ENCODE assay signal across 37 cellular contexts in genomic region chrX:44882635-44883034, GRCh38. TPM values are rescaled to one million over a fixed set of nuclear protein-coding genes. Genes with fewer than 3 reads are reported as not detected.
"Had no signal": no experiment of that assay in that cellular context is flagged by ENCODE, and none has a peak within 500 bp of the region (broad histone marks: within the 10 kb centered on the region; RNA-seq: fewer than 3 reads in every experiment).

No MANE protein-coding gene starts in this region.

- DNase-seq: activated CD4-positive, alpha-beta memory T cell treated with anti-CD3 and anti-CD28 coated beads, Interleukin-2, amount 10 ng/mL, durations not matched to agents 7 days and 5 days; activated CD4-positive, alpha-beta T cell treated with anti-CD3 and anti-CD28 coated beads for 4 hours; activated CD4-positive, alpha-beta T cell treated with anti-CD3 and anti-CD28 coated beads, Interleukin-2, amount 10 ng/mL, durations not matched to agents 7 days and 5 days; activated CD4-positive, alpha-beta T cell treated with anti-CD3 and anti-CD28 coated beads, Interleukin-2, amount 50 U/mL, for 4 hours; activated CD4-positive, CD25-positive, alpha-beta regulatory T cell; activated CD4-positive, CD25-positive, alpha-beta regulatory T cell treated with anti-CD3 and anti-CD28 coated beads, Interleukin-2, amount 50 U/mL, for 72 hours; activated CD8-positive, alpha-beta memory T cell treated with anti-CD3 and anti-CD28 coated beads, Interleukin-2, amount 50 U/mL, for 48 hours; activated gamma-delta T cell; activated naive CD4-positive, alpha-beta T cell; activated naive CD4-positive, alpha-beta T cell treated with anti-CD3 and anti-CD28 coated beads, Interleukin-2, amount 10 ng/mL, durations not matched to agents 7 days and 5 days; activated naive CD8-positive, alpha-beta T cell treated with anti-CD3 and anti-CD28 coated beads, Interleukin-2, amount 10 ng/mL, durations not matched to agents 7 days and 5 days; activated T-cell treated with anti-CD3 and anti-CD28 coated beads for 4 hours; activated T-cell treated with anti-CD3 and anti-CD28 coated beads, Interleukin-2, amount 50 U/mL, for 24 hours; activated T-cell treated with anti-CD3 and anti-CD28 coated beads, Interleukin-2, amount 50 U/mL, for 72 hours; central memory CD4-positive, alpha-beta T cell; cerebellar nuclear complex; dorsolateral prefrontal cortex; effector memory CD8-positive, alpha-beta T cell; esophagus squamous epithelium; foreskin melanocyte; T-helper 1 cell; T-helper 17 cell; T1000 had no signal

- H3K4me3 Mint-ChIP-seq: activated CD4-positive, alpha-beta memory T cell treated with anti-CD3 and anti-CD28 coated beads, Interleukin-2, amount 10 ng/mL, durations not matched to agents 7 days and 5 days; activated CD4-positive, alpha-beta T cell treated with anti-CD3 and anti-CD28 coated beads, Interleukin-2, amount 10 ng/mL, durations not matched to agents 7 days and 5 days; activated naive CD4-positive, alpha-beta T cell treated with anti-CD3 and anti-CD28 coated beads, Interleukin-2, amount 10 ng/mL, durations not matched to agents 7 days and 5 days; activated naive CD8-positive, alpha-beta T cell treated with anti-CD3 and anti-CD28 coated beads, Interleukin-2, amount 10 ng/mL, durations not matched to agents 7 days and 5 days; activated T-cell treated with anti-CD3 and anti-CD28 coated beads, Interleukin-2, amount 50 U/mL, for 24 hours; activated T-cell treated with anti-CD3 and anti-CD28 coated beads, Interleukin-2, amount 50 U/mL, for 72 hours; brain; dendritic cell treated with granulocyte-macrophage colony-stimulating factor and Interleukin-4, amounts not matched to agents 40 ng/mL and 50 ng/mL, for 4 days; T-helper 17 cell; T-helper 2 cell treated with Interferon-gamma antibody and Interleukin-4, amounts not matched to agents 5 μg/mL and 100 μg/mL, for 36 hours had no signal

- H3K27me3 ChIP-seq: ascending aorta, breast epithelium, cardiac muscle cell, dorsolateral prefrontal cortex, esophagus squamous epithelium, gastroesophageal sphincter had no signal

- H3K4me3 ChIP-seq: ascending aorta, breast epithelium, cardiac muscle cell, coronary artery, dorsolateral prefrontal cortex, esophagus squamous epithelium, gastroesophageal sphincter had no signal

- H3K27ac ChIP-seq: ascending aorta, breast epithelium, cardiac muscle cell, coronary artery, dorsolateral prefrontal cortex, epithelial cell of prostate, esophagus squamous epithelium, gastroesophageal sphincter had no signal

- H3K27ac Mint-ChIP-seq: activated CD4-positive, alpha-beta memory T cell treated with anti-CD3 and anti-CD28 coated beads, Interleukin-2, amount 10 ng/mL, durations not matched to agents 7 days and 5 days; activated CD4-positive, alpha-beta T cell treated with anti-CD3 and anti-CD28 coated beads, Interleukin-2, amount 10 ng/mL, durations not matched to agents 7 days and 5 days; activated naive CD4-positive, alpha-beta T cell treated with anti-CD3 and anti-CD28 coated beads, Interleukin-2, amount 10 ng/mL, durations not matched to agents 7 days and 5 days; activated naive CD4-positive, alpha-beta T cell treated with anti-CD3 and anti-CD28 coated beads, Interleukin-2, amount 50 U/mL, for 72 hours; activated naive CD8-positive, alpha-beta T cell treated with anti-CD3 and anti-CD28 coated beads, Interleukin-2, amount 10 ng/mL, durations not matched to agents 7 days and 5 days; activated T-cell treated with anti-CD3 and anti-CD28 coated beads, Interleukin-2, amount 50 U/mL, for 24 hours; activated T-cell treated with anti-CD3 and anti-CD28 coated beads, Interleukin-2, amount 50 U/mL, for 72 hours; dendritic cell treated with granulocyte-macrophage colony-stimulating factor and Interleukin-4, amounts not matched to agents 40 ng/mL and 50 ng/mL, for 4 days; T-helper 17 cell; T-helper 2 cell treated with Interferon-gamma antibody and Interleukin-4, amounts not matched to agents 5 μg/mL and 100 μg/mL, for 36 hours had no signal

- H3K36me3 ChIP-seq: ascending aorta, breast epithelium, cardiac muscle cell, esophagus squamous epithelium, gastroesophageal sphincter had no signal

- H3K27me3 Mint-ChIP-seq: activated CD4-positive, alpha-beta memory T cell treated with anti-CD3 and anti-CD28 coated beads, Interleukin-2, amount 10 ng/mL, durations not matched to agents 7 days and 5 days; activated CD4-positive, alpha-beta T cell treated with anti-CD3 and anti-CD28 coated beads, Interleukin-2, amount 10 ng/mL, durations not matched to agents 7 days and 5 days; activated naive CD4-positive, alpha-beta T cell treated with anti-CD3 and anti-CD28 coated beads, Interleukin-2, amount 10 ng/mL, durations not matched to agents 7 days and 5 days; activated naive CD8-positive, alpha-beta T cell treated with anti-CD3 and anti-CD28 coated beads, Interleukin-2, amount 10 ng/mL, durations not matched to agents 7 days and 5 days; activated T-cell treated with anti-CD3 and anti-CD28 coated beads, Interleukin-2, amount 50 U/mL, for 24 hours; brain; dendritic cell treated with granulocyte-macrophage colony-stimulating factor and Interleukin-4, amounts not matched to agents 40 ng/mL and 50 ng/mL, for 4 days; effector memory CD8-positive, alpha-beta T cell; T-helper 17 cell had no signal

- H3K9me3 ChIP-seq: ascending aorta, breast epithelium, esophagus squamous epithelium, gastroesophageal sphincter had no signal

- H3K9me3 Mint-ChIP-seq: activated CD4-positive, alpha-beta memory T cell treated with anti-CD3 and anti-CD28 coated beads, Interleukin-2, amount 10 ng/mL, durations not matched to agents 7 days and 5 days; activated CD4-positive, alpha-beta T cell treated with anti-CD3 and anti-CD28 coated beads, Interleukin-2, amount 10 ng/mL, durations not matched to agents 7 days and 5 days; activated naive CD4-positive, alpha-beta T cell treated with anti-CD3 and anti-CD28 coated beads, Interleukin-2, amount 10 ng/mL, durations not matched to agents 7 days and 5 days; activated naive CD4-positive, alpha-beta T cell treated with anti-CD3 and anti-CD28 coated beads, Interleukin-2, amount 50 U/mL, for 72 hours; activated naive CD8-positive, alpha-beta T cell treated with anti-CD3 and anti-CD28 coated beads, Interleukin-2, amount 10 ng/mL, durations not matched to agents 7 days and 5 days; activated T-cell treated with anti-CD3 and anti-CD28 coated beads, Interleukin-2, amount 50 U/mL, for 24 hours; activated T-cell treated with anti-CD3 and anti-CD28 coated beads, Interleukin-2, amount 50 U/mL, for 72 hours; dendritic cell treated with granulocyte-macrophage colony-stimulating factor and Interleukin-4, amounts not matched to agents 40 ng/mL and 50 ng/mL, for 4 days; effector memory CD8-positive, alpha-beta T cell; T-helper 2 cell treated with Interferon-gamma antibody and Interleukin-4, amounts not matched to agents 5 μg/mL and 100 μg/mL, for 36 hours had no signal

- ATAC-seq: activated naive CD4-positive, alpha-beta T cell treated with anti-CD3 and anti-CD28 coated beads, Interleukin-2, amount 50 U/mL, for 72 hours; activated T-cell treated with anti-CD3 and anti-CD28 coated beads, Interleukin-2, amount 50 U/mL, for 72 hours; effector memory CD8-positive, alpha-beta T cell; gastroesophageal sphincter; T-helper 17 cell had no signal

RNA-seq across cellular contexts. Expression of gene DUSP21, which starts 38.8 kb away (rescaled TPM):
- total RNA-seq: activated CD4-positive, alpha-beta memory T cell treated with anti-CD3 and anti-CD28 coated beads, Interleukin-2, amount 10 ng/mL, durations not matched to agents 7 days and 5 days; activated CD4-positive, alpha-beta T cell treated with anti-CD3 and anti-CD28 coated beads, Interleukin-2, amount 10 ng/mL, durations not matched to agents 7 days and 5 days; activated naive CD4-positive, alpha-beta T cell treated with anti-CD3 and anti-CD28 coated beads, Interleukin-2, amount 50 U/mL, for 72 hours; activated naive CD8-positive, alpha-beta T cell treated with anti-CD3 and anti-CD28 coated beads, Interleukin-2, amount 10 ng/mL, durations not matched to agents 7 days and 5 days; activated T-cell treated with anti-CD3 and anti-CD28 coated beads, Interleukin-2, amount 50 U/mL, for 72 hours; ascending aorta; breast epithelium; cardiac muscle cell; dorsolateral prefrontal cortex; esophagus squamous epithelium; fibroblast of lung; fibroblast of villous mesenchyme; gastroesophageal sphincter; glomerular endothelial cell; T-helper 17 cell had no signal
- polyA plus RNA-seq: cardiac muscle cell, esophagus, fibroblast of lung had no signal
